In the genomic region with DNA sequence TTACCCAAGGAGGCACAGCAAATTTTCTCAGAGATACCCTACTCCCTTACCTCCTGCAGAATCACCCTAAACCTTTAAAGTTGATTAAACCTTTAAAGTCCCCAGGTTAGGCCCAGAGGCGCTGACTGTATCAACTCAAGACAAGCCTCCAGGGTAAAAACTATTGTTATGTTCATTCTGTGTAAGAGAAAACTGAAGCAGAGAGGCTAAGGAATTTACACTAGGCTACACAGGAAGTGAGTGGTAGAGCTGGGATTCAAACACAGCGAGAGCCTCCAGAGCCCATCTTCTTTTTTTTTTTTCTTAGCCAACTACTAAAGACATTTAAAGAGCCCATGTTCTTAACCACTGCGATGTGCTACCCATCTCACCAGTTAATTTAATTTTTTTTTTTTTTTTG, we compare ENCODE assay signal across 35 cellular contexts.
"Had no signal": no experiment of that assay in that cellular context is flagged by ENCODE, and none has a peak within 500 bp of the region (broad histone marks: within the 10 kb centered on the region; RNA-seq: fewer than 3 reads in every experiment).

No MANE protein-coding gene starts in this region.

- H3K4me3 Mint-ChIP-seq: activated B cell treated with CpG ODN at 0.5 μM for 24 hours; activated CD4-positive, alpha-beta memory T cell treated with anti-CD3 and anti-CD28 coated beads for 36 hours; activated CD4-positive, alpha-beta T cell treated with anti-CD3 and anti-CD28 coated beads for 36 hours; activated CD4-positive, alpha-beta T cell treated with anti-CD3 and anti-CD28 coated beads, Interleukin-2, amount 10 ng/mL, durations not matched to agents 24 days and 14 days; activated CD8-positive, alpha-beta memory T cell treated with anti-CD3 and anti-CD28 coated beads, Interleukin-2, amount 10 ng/mL, durations not matched to agents 7 days and 5 days; activated CD8-positive, alpha-beta T cell treated with anti-CD3 and anti-CD28 coated beads, Interleukin-2, amount 10 ng/mL, durations not matched to agents 7 days and 5 days; activated naive CD4-positive, alpha-beta T cell treated with anti-CD3 and anti-CD28 coated beads for 36 hours; activated naive CD4-positive, alpha-beta T cell treated with anti-CD3 and anti-CD28 coated beads, Interleukin-2, amount 50 U/mL, for 24 hours; activated naive CD8-positive, alpha-beta T cell treated with anti-CD3 and anti-CD28 coated beads for 36 hours; activated naive CD8-positive, alpha-beta T cell treated with anti-CD3 and anti-CD28 coated beads, Interleukin-2, amount 50 U/mL, for 24 hours; activated T-helper 1 cell treated with anti-CD3 and anti-CD28 coated beads, Interleukin-12 subunit alpha, Interleukin-12 subunit beta, Interleukin-2, Interleukin-4 antibody, amounts not matched to agents 30 ng/mL and 10 ng/mL and 1 ng/mL, durations not matched to agents 14 hours and 24 hours and 36 hours; effector memory CD8-positive, alpha-beta T cell had no signal

- H3K9me3 Mint-ChIP-seq: activated B cell treated with CpG ODN at 0.5 μM for 24 hours; activated CD4-positive, alpha-beta memory T cell treated with anti-CD3 and anti-CD28 coated beads for 36 hours; activated naive CD4-positive, alpha-beta T cell treated with anti-CD3 and anti-CD28 coated beads for 36 hours; activated naive CD4-positive, alpha-beta T cell treated with anti-CD3 and anti-CD28 coated beads, Interleukin-2, amount 50 U/mL, for 24 hours; activated naive CD8-positive, alpha-beta T cell treated with anti-CD3 and anti-CD28 coated beads for 36 hours; activated naive CD8-positive, alpha-beta T cell treated with anti-CD3 and anti-CD28 coated beads, Interleukin-2, amount 50 U/mL, for 24 hours; activated T-helper 1 cell treated with anti-CD3 and anti-CD28 coated beads, Interleukin-12 subunit alpha, Interleukin-12 subunit beta, Interleukin-2, Interleukin-4 antibody, amounts not matched to agents 30 ng/mL and 10 ng/mL and 1 ng/mL, durations not matched to agents 14 hours and 24 hours and 36 hours; activated T-helper 2 cell treated with anti-CD3 and anti-CD28 coated beads, Interferon-gamma antibody, Interleukin-2, Interleukin-4, amounts not matched to agents 10 μg/mL and 5 μg/mL and 100 μg/mL, durations not matched to agents 14 hours and 24 hours and 36 hours; effector memory CD8-positive, alpha-beta T cell had no signal

- H3K27ac Mint-ChIP-seq: activated B cell treated with CpG ODN at 0.5 μM for 24 hours; activated CD4-positive, alpha-beta memory T cell treated with anti-CD3 and anti-CD28 coated beads for 36 hours; activated CD4-positive, alpha-beta T cell treated with anti-CD3 and anti-CD28 coated beads for 36 hours; activated CD4-positive, alpha-beta T cell treated with anti-CD3 and anti-CD28 coated beads, Interleukin-2, amount 10 ng/mL, durations not matched to agents 24 days and 14 days; activated CD8-positive, alpha-beta memory T cell treated with anti-CD3 and anti-CD28 coated beads, Interleukin-2, amount 10 ng/mL, durations not matched to agents 7 days and 5 days; activated CD8-positive, alpha-beta T cell treated with anti-CD3 and anti-CD28 coated beads, Interleukin-2, amount 10 ng/mL, durations not matched to agents 7 days and 5 days; activated naive CD4-positive, alpha-beta T cell treated with anti-CD3 and anti-CD28 coated beads, Interleukin-2, amount 50 U/mL, for 24 hours; activated naive CD8-positive, alpha-beta T cell treated with anti-CD3 and anti-CD28 coated beads for 36 hours; activated naive CD8-positive, alpha-beta T cell treated with anti-CD3 and anti-CD28 coated beads, Interleukin-2, amount 50 U/mL, for 24 hours; activated T-helper 1 cell treated with anti-CD3 and anti-CD28 coated beads, Interleukin-12 subunit alpha, Interleukin-12 subunit beta, Interleukin-2, Interleukin-4 antibody, amounts not matched to agents 30 ng/mL and 10 ng/mL and 1 ng/mL, durations not matched to agents 14 hours and 24 hours and 36 hours; activated T-helper 2 cell treated with anti-CD3 and anti-CD28 coated beads, Interferon-gamma antibody, Interleukin-2, Interleukin-4, amounts not matched to agents 10 μg/mL and 5 μg/mL and 100 μg/mL, durations not matched to agents 14 hours and 24 hours and 36 hours; effector memory CD8-positive, alpha-beta T cell had no signal

- H3K4me1 Mint-ChIP-seq: activated B cell treated with CpG ODN at 0.5 μM for 24 hours; activated CD4-positive, alpha-beta T cell treated with anti-CD3 and anti-CD28 coated beads for 36 hours; activated CD4-positive, alpha-beta T cell treated with anti-CD3 and anti-CD28 coated beads, Interleukin-2, amount 10 ng/mL, durations not matched to agents 24 days and 14 days; activated CD8-positive, alpha-beta memory T cell treated with anti-CD3 and anti-CD28 coated beads, Interleukin-2, amount 10 ng/mL, durations not matched to agents 7 days and 5 days; activated naive CD4-positive, alpha-beta T cell treated with anti-CD3 and anti-CD28 coated beads, Interleukin-2, amount 50 U/mL, for 24 hours; activated naive CD8-positive, alpha-beta T cell treated with anti-CD3 and anti-CD28 coated beads for 36 hours; activated naive CD8-positive, alpha-beta T cell treated with anti-CD3 and anti-CD28 coated beads, Interleukin-2, amount 50 U/mL, for 24 hours had no signal

- H3K4me1 ChIP-seq: adrenal gland, body of pancreas, foreskin keratinocyte, gastrocnemius medialis, heart left ventricle had no signal

- DNase-seq: activated B cell treated with CpG ODN at 0.5 μM for 24 hours; activated CD4-positive, alpha-beta memory T cell treated with anti-CD3 and anti-CD28 coated beads for 36 hours; activated CD4-positive, alpha-beta T cell treated with anti-CD3 and anti-CD28 coated beads for 36 hours; activated CD4-positive, alpha-beta T cell treated with anti-CD3 and anti-CD28 coated beads, Interleukin-2, amount 10 ng/mL, durations not matched to agents 24 days and 14 days; activated CD4-positive, CD25-positive, alpha-beta regulatory T cell treated with anti-CD3 and anti-CD28 coated beads, Interleukin-2, amount 50 U/mL, for 72 hours; activated CD8-positive, alpha-beta memory T cell treated with anti-CD3 and anti-CD28 coated beads, Interleukin-2, amount 10 ng/mL, durations not matched to agents 7 days and 5 days; activated CD8-positive, alpha-beta memory T cell treated with anti-CD3 and anti-CD28 coated beads, Interleukin-2, amount 50 U/mL, for 4 hours; activated CD8-positive, alpha-beta T cell treated with anti-CD3 and anti-CD28 coated beads, Interleukin-2, amount 10 ng/mL, durations not matched to agents 7 days and 5 days; activated effector memory CD4-positive, alpha-beta T cell treated with anti-CD3 and anti-CD28 coated beads, Interleukin-2, amount 50 U/mL, for 16 hours; activated naive CD4-positive, alpha-beta T cell treated with anti-CD3 and anti-CD28 coated beads for 36 hours; activated naive CD8-positive, alpha-beta T cell treated with anti-CD3 and anti-CD28 coated beads for 36 hours; activated naive CD8-positive, alpha-beta T cell treated with anti-CD3 and anti-CD28 coated beads, Interleukin-2, amount 50 U/mL, for 24 hours; activated T-cell treated with anti-CD3 and anti-CD28 coated beads, Interleukin-2, amount 50 U/mL, for 1 hour; activated T-cell treated with anti-CD3 and anti-CD28 coated beads, Interleukin-2, amount 50 U/mL, for 48 hours; adrenal gland; amygdala; aorta; body of pancreas; caudate nucleus; cortex of kidney; dermis blood vessel endothelial cell; effector CD4-positive, alpha-beta T cell; effector memory CD8-positive, alpha-beta T cell; erythroblast; foreskin keratinocyte; gastrocnemius medialis; glutamatergic neuron; heart left ventricle; T-helper 2 cell had no signal

- H3K36me3 ChIP-seq: adrenal gland, gastrocnemius medialis had no signal

- ATAC-seq: activated CD4-positive, alpha-beta T cell treated with anti-CD3 and anti-CD28 coated beads for 36 hours; activated CD8-positive, alpha-beta memory T cell treated with anti-CD3 and anti-CD28 coated beads, Interleukin-2, amount 10 ng/mL, durations not matched to agents 7 days and 5 days; activated CD8-positive, alpha-beta T cell treated with anti-CD3 and anti-CD28 coated beads, Interleukin-2, amount 10 ng/mL, durations not matched to agents 7 days and 5 days; activated naive CD8-positive, alpha-beta T cell treated with anti-CD3 and anti-CD28 coated beads, Interleukin-2, amount 50 U/mL, for 24 hours; body of pancreas; effector memory CD8-positive, alpha-beta T cell; foreskin keratinocyte; gastrocnemius medialis; heart left ventricle had no signal

- H3K27me3 Mint-ChIP-seq: activated B cell treated with CpG ODN at 0.5 μM for 24 hours; activated CD4-positive, alpha-beta memory T cell treated with anti-CD3 and anti-CD28 coated beads for 36 hours; activated CD4-positive, alpha-beta T cell treated with anti-CD3 and anti-CD28 coated beads for 36 hours; activated CD4-positive, alpha-beta T cell treated with anti-CD3 and anti-CD28 coated beads, Interleukin-2, amount 10 ng/mL, durations not matched to agents 24 days and 14 days; activated CD8-positive, alpha-beta memory T cell treated with anti-CD3 and anti-CD28 coated beads, Interleukin-2, amount 10 ng/mL, durations not matched to agents 7 days and 5 days; activated naive CD4-positive, alpha-beta T cell treated with anti-CD3 and anti-CD28 coated beads, Interleukin-2, amount 50 U/mL, for 24 hours; activated naive CD8-positive, alpha-beta T cell treated with anti-CD3 and anti-CD28 coated beads for 36 hours; effector memory CD8-positive, alpha-beta T cell had no signal

- FAIRE-seq: colon, TTC549 had no signal

- H3K9me3 ChIP-seq: adrenal gland, body of pancreas, esophagus muscularis mucosa, gastrocnemius medialis, heart left ventricle had no signal

- H3K27me3 ChIP-seq: adrenal gland, body of pancreas, esophagus muscularis mucosa, foreskin keratinocyte, gastrocnemius medialis, heart left ventricle had no signal

- H3K4me3 ChIP-seq: adrenal gland, body of pancreas, esophagus muscularis mucosa, gastrocnemius medialis, heart left ventricle had no signal

- H3K27ac ChIP-seq: adrenal gland, body of pancreas, foreskin keratinocyte, gastrocnemius medialis, heart left ventricle had no signal
